ENCODE assay signal across 8 cellular contexts in the genomic region with DNA sequence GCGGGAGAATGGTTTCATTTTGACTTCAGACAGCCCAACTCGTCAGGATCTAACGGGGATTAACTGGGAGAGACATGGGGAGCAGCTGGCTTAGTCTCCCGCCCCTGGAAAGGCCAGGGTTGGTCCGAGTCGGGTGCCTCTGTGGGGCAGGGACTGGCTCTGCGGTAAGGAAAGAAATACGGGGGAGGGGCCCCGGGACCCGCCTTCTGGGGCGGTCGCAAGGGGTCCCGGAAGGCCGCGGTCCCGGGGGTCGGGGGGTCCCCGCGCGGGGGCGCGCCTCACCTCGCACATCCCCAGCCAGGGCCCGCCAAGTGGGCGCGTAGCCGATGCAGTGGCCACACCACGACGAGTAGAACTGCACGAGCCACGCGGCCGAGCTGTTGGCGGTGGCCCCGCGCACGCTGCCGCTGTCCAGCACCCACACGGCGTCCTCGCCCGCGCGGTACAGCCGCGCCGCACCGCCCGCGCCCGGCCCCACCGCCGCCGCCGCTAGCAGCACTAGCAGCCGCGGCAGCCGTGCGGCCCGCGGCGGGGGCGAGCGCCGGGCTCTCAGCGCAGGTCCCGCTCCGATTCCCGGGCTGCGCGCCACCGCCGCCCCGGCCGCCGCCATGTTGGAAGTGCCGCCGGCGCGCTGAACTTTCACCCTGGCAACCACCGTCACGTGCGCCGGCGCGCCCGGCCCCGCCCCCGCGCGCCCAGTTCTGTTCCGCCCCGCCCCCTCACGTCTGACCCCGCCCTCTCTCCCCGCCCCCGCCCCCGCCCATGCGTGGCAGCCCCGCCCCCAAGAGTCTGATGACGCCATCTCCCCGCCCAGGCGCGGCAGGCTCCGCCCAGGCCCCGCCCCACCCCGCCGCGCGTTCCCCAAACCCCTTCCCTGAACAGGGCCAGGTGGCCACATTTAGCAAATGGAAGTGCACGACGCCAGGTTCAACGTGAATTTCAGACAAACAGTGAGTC. TPM values are rescaled to one million over a fixed set of nuclear protein-coding genes. Genes with fewer than 3 reads are reported as not detected.
DNase-seq lines count a peak whose midpoint lies in the region; ATAC-seq and TF ChIP-seq lines count a peak whose summit lies in the region.

A gene with protein sequence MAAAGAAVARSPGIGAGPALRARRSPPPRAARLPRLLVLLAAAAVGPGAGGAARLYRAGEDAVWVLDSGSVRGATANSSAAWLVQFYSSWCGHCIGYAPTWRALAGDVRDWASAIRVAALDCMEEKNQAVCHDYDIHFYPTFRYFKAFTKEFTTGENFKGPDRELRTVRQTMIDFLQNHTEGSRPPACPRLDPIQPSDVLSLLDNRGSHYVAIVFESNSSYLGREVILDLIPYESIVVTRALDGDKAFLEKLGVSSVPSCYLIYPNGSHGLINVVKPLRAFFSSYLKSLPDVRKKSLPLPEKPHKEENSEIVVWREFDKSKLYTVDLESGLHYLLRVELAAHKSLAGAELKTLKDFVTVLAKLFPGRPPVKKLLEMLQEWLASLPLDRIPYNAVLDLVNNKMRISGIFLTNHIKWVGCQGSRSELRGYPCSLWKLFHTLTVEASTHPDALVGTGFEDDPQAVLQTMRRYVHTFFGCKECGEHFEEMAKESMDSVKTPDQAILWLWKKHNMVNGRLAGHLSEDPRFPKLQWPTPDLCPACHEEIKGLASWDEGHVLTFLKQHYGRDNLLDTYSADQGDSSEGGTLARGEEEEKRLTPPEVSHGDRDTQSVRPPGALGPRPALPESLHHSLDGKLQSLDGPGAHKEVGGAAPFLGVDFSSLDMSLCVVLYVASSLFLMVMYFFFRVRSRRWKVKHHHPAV (minus strand): TSS at position 619 of the 957 bp plus-strand sequence. CDS start 9 bp downstream, at position 610.

- peak within 1 kb of the TSS; percentile 76 for H3K27ac Mint-ChIP-seq in CD4-positive, alpha-beta T cell
- peak within 1 kb of the TSS; percentile 96 for H3K27ac Mint-ChIP-seq in stimulated activated naive CD8-positive, alpha-beta T cell treated with anti-CD3 and anti-CD28 coated beads, Interleukin-15, Interleukin-2, amounts not matched to agents 100 ng/mL and 50 ng/mL, for 24 hours

- H3K9me2 ChIP-seq in neural cell (ENCODE audit: insufficient read depth, low read length), result no peaks in the 10 kb centered on the region

- peak within 1 kb of the TSS; percentile 83 for H3K4me2 ChIP-seq in neural cell (ENCODE audit: low read length)

- no peak for TF ChIP-seq EP300 in neural cell (conservative IDR thresholded peaks at IDR 0.05; ENCODE audit: poor library complexity, severe bottlenecking)

- peak; percentile 73 to 88 (median 82) for DNase-seq in CD4-positive, alpha-beta T cell
- peak; percentile 53 for DNase-seq in SHP77 treated with DMSO at 0.1 percent for 48 hours (lab: John Stamatoyannopoulos, UW)
- peak; percentile 94 for DNase-seq in activated effector memory CD4-positive, alpha-beta T cell treated with anti-CD3 and anti-CD28 coated beads, Interleukin-2, amount 50 U/mL, for 16 hours
- peak; percentile 51 for DNase-seq in fibroblast of the conjunctiva (ENCODE audit: low read depth)

- H3K9me3 Mint-ChIP-seq in CD4-positive, alpha-beta T cell, result no peaks in the 10 kb centered on the region
- H3K9me3 Mint-ChIP-seq in stimulated activated naive CD8-positive, alpha-beta T cell treated with anti-CD3 and anti-CD28 coated beads, Interleukin-15, Interleukin-2, amounts not matched to agents 100 ng/mL and 50 ng/mL, for 24 hours, result no peaks in the 10 kb centered on the region

- no peaks in the 10 kb centered on the region for H3F3A ChIP-seq in neural cell (ENCODE audit: insufficient read depth, low read length, poor library complexity, severe bottlenecking)

- ATAC-seq in CD4-positive, alpha-beta T cell (ENCODE audit: poor library complexity), result peak; percentile 81
- peak; percentile 43 for ATAC-seq in GM21367 (IDR thresholded peaks at IDR 0.05; ENCODE audit: unreplicated experiment)

- H2AFZ ChIP-seq in neural cell (ENCODE audit: low read depth, low read length), result peak within 1 kb of the TSS; percentile 4

- H3K27me3 Mint-ChIP-seq in CD4-positive, alpha-beta T cell, result no peaks in the 10 kb centered on the region
- H3K27me3 Mint-ChIP-seq in stimulated activated naive CD8-positive, alpha-beta T cell treated with anti-CD3 and anti-CD28 coated beads, Interleukin-15, Interleukin-2, amounts not matched to agents 100 ng/mL and 50 ng/mL, for 24 hours, result no peaks in the 10 kb centered on the region

- H3K4me3 ChIP-seq in neural cell (ENCODE audit: low read length), result peak within 1 kb of the TSS; percentile 83

- POLR2A ChIA-PET in CD4-positive, alpha-beta T cell (lab: Charles Lee), result interaction anchor here (2.5 to 2.8 kb wide), 2 partner anchors 22 kb away, joined by 7 to 12 read pairs; no protein-coding TSS in a partner anchor

- H3K9ac ChIP-seq in neural cell (ENCODE audit: low read length), result peak within 1 kb of the TSS; percentile 66

- peak; percentile 18 for TF ChIP-seq RAD21 in neural cell (conservative IDR thresholded peaks at IDR 0.05)

- no peak for TF ChIP-seq CTCF in CD4-positive, alpha-beta T cell (IDR thresholded peaks at IDR 0.05)
- no peak for TF ChIP-seq CTCF in neural cell (IDR thresholded peaks at IDR 0.05; ENCODE audit: poor library complexity, severe bottlenecking)

- H3K27ac ChIP-seq in CD4-positive, alpha-beta T cell (ENCODE audit: low read depth, low read length), result peak within 1 kb of the TSS; percentile 15
- H3K27ac ChIP-seq in KOPT-K1 (ENCODE audit: low read depth, low read length, poor library complexity, severe bottlenecking), result peak within 1 kb of the TSS; percentile 50
- peak within 1 kb of the TSS; percentile 8 for H3K27ac ChIP-seq in neural cell (ENCODE audit: low read length)

- no peaks in the 10 kb centered on the region for H3K27me3 ChIP-seq in CD4-positive, alpha-beta T cell (ENCODE audit: control insufficient read depth, insufficient read depth, low read length)
- no peaks in the 10 kb centered on the region for H3K27me3 ChIP-seq in neural cell (ENCODE audit: insufficient read depth, low read depth, low read length)

- peaks cover 30% of the 10 kb centered on the region for H3K79me2 ChIP-seq in neural cell (replicated peaks; ENCODE audit: insufficient read depth, low read length)

- peak within 1 kb of the TSS; percentile 94 for H3K4me3 Mint-ChIP-seq in CD4-positive, alpha-beta T cell
- H3K4me3 Mint-ChIP-seq in stimulated activated naive CD8-positive, alpha-beta T cell treated with anti-CD3 and anti-CD28 coated beads, Interleukin-15, Interleukin-2, amounts not matched to agents 100 ng/mL and 50 ng/mL, for 24 hours, result peak within 1 kb of the TSS; percentile 97

- no peaks in the 10 kb centered on the region for H4K20me1 ChIP-seq in neural cell (ENCODE audit: insufficient read depth)

- intact Hi-C loops in CD4-positive, alpha-beta T cell (cut with DNase I, micrococcal nuclease), result loop anchor here (1.0 to 10.0 kb wide), 7 partner anchors 22 to 338 kb away; a partner anchor contains a TSS

- H3K9me3 ChIP-seq in CD4-positive, alpha-beta T cell (ENCODE audit: control insufficient read depth, low read length), result no peaks in the 10 kb centered on the region
- no peaks in the 10 kb centered on the region for H3K9me3 ChIP-seq in KOPT-K1 (ENCODE audit: insufficient read depth, low read length, poor library complexity, severe bottlenecking)
- no peaks in the 10 kb centered on the region for H3K9me3 ChIP-seq in neural cell (ENCODE audit: low read length)

- H3K36me3 ChIP-seq in KOPT-K1 (ENCODE audit: insufficient read depth, low read length), result peaks cover 8% of the 10 kb centered on the region; the same call in 1 of the 2 replicates
- H3K36me3 ChIP-seq in neural cell (ENCODE audit: insufficient read depth, low read length), result no peaks in the 10 kb centered on the region

- peaks cover 41% of the 10 kb centered on the region for H3K4me1 Mint-ChIP-seq in CD4-positive, alpha-beta T cell (ENCODE audit: low read depth)
- H3K4me1 Mint-ChIP-seq in stimulated activated naive CD8-positive, alpha-beta T cell treated with anti-CD3 and anti-CD28 coated beads, Interleukin-15, Interleukin-2, amounts not matched to agents 100 ng/mL and 50 ng/mL, for 24 hours (ENCODE audit: low read depth), result peaks cover 44% of the 10 kb centered on the region

- CTCF ChIA-PET in CD4-positive, alpha-beta T cell (lab: Charles Lee), result interaction anchor here (1.8 kb wide), 1 partner anchor 22 kb away, joined by 4 read pairs; no protein-coding TSS in a partner anchor

- H3K36me3 Mint-ChIP-seq in CD4-positive, alpha-beta T cell (ENCODE audit: low read depth), result peaks cover 7% of the 10 kb centered on the region
- peaks cover 13% of the 10 kb centered on the region for H3K36me3 Mint-ChIP-seq in stimulated activated naive CD8-positive, alpha-beta T cell treated with anti-CD3 and anti-CD28 coated beads, Interleukin-15, Interleukin-2, amounts not matched to agents 100 ng/mL and 50 ng/mL, for 24 hours (ENCODE audit: low read depth)

TF ChIP-seq in neural cell, 6 proteins besides CTCF, POLR2A, EP300 and RAD21 (continues in another document):
- TF ChIP-seq TAF1 (IDR thresholded peaks at IDR 0.05; ENCODE audit: low read depth) (peak; percentile 49), POLR2AphosphoS5 (IDR thresholded peaks at IDR 0.05) (peak; percentile 66), MXI1 (conservative IDR thresholded peaks at IDR 0.05; ENCODE audit: poor library complexity, severe bottlenecking) (peak; percentile 95), SMC3 (conservative IDR thresholded peaks at IDR 0.05; ENCODE audit: poor library complexity) (no peak), EZH2 (IDR thresholded peaks at IDR 0.05; ENCODE audit: borderline replicate concordance, insufficient read depth, low read length, poor library complexity, severe bottlenecking) (no peak)

RNA-seq across cellular contexts. Expression of the gene that starts here (rescaled TPM):
- 10 to 100 TPM; 14.4 TPM for total RNA-seq in CD4-positive, alpha-beta T cell
- polyA plus RNA-seq in neural cell, result 20.7 and 25.1 TPM in 2 replicates
- 12.7 and 17.8 TPM in 2 replicates for polyA minus RNA-seq in neural cell

Comparison
In these comparisons a context has a peak if more than half of its experiments do, and no peak if none do; other contexts are left out.
1. Peak in every context shown above with its lines: DNase-seq, ATAC-seq, H3K4me3 ChIP-seq and H3K27ac ChIP-seq.